ENCODE assay signal across 9 cellular contexts in the genomic region with DNA sequence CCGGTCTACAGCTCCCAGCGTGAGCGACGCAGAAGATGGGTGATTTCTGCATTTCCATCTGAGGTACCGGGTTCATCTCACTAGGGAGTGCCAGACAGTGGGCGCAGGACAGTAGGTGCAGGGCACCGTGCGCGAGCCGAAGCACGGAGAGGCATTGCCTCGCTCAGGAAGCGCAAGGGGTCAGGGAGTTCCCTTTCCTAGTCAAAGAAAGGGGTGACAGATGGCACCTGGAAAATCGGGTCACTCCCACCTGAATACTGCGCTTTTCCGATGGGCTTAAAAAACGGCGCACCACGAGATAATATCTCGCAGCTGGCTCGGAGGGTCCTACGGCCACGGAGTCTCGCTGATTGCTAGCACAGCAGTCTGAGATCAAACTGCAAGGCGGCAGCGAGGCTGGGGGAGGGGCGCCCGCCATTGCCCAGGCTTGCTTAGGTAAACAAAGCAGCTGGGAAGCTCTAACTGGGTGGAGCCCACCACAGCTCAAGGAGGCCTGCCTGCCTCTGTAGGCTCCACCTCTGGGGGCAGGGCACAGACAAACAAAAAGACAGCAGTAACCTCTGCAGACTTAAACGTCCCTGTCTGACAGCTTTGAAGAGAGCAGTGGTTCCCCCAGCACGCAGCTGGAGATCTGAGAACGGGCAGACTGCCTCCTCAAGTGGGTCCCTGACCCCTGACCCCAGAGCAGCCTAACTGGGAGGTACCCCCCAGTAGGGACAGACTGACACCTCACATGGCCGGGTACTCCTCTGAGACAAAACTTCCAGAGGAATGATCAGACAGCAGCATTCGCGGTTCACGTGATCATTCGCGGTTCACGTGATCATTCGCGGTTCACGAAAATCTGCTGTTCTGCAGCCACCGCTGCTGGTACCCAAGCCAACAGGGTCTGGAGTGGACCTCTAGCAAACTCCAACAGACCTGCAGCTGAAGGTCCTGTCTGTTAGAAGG. TPM values are rescaled to one million over a fixed set of nuclear protein-coding genes. Genes with fewer than 3 reads are reported as not detected.
DNase-seq lines count a peak whose midpoint lies in the region; ATAC-seq and TF ChIP-seq lines count a peak whose summit lies in the region.
"Not testable (repeated sequence)": the region's sequence is repeated elsewhere in the genome, so short reads cannot be mapped to it uniquely, and the experiment has no call there.
"Had no signal": no experiment of that assay in that cellular context is flagged by ENCODE, and none has a peak within 500 bp of the region (broad histone marks: within the 10 kb centered on the region; RNA-seq: fewer than 3 reads in every experiment).

No MANE protein-coding gene starts in this region.

- H3K9ac ChIP-seq in fibroblast of lung (ENCODE audit: insufficient read depth, low read length); smooth muscle cell (ENCODE audit: low read depth): not testable (repeated sequence)
- peak overlapping the region; percentile 58 for H3K9ac ChIP-seq in mesendoderm (ENCODE audit: low read length)

- H3K4me1 Mint-ChIP-seq in activated CD8-positive, alpha-beta T cell treated with anti-CD3 and anti-CD28 coated beads for 36 hours (ENCODE audit: low read depth), result not testable (repeated sequence)

- not testable (repeated sequence) for H3K23ac ChIP-seq in mesendoderm (ENCODE audit: low read length)

- H4K5ac ChIP-seq in mesendoderm (ENCODE audit: low read length), result not testable (repeated sequence)

- H4K20me1 ChIP-seq in fibroblast of lung (ENCODE audit: control insufficient read depth, extremely low read depth, insufficient read depth, low read length); smooth muscle cell (ENCODE audit: low read depth): not testable (repeated sequence)

- H3K4me2 ChIP-seq in fibroblast of lung (ENCODE audit: extremely low read depth, insufficient read depth, low read length), result peak overlapping the region; percentile 25
- H3K4me2 ChIP-seq in mesendoderm (ENCODE audit: low read length), result not testable (repeated sequence)
- peak overlapping the region; percentile 85 for H3K4me2 ChIP-seq in smooth muscle cell

- H3K27me3 ChIP-seq in GM06990 (replicated peaks; ENCODE audit: control insufficient read depth, insufficient read depth, low read length); fibroblast of lung (ENCODE audit: control insufficient read depth, insufficient read depth, low read length); mesendoderm (ENCODE audit: insufficient read depth, low read length, poor library complexity); smooth muscle cell (ENCODE audit: low read depth): not testable (repeated sequence)

- DNase-seq in GM06990 (ENCODE audit: extremely low read depth, insufficient read length); astrocyte of the spinal cord (ENCODE audit: low read depth, low spot score); smooth muscle cell (lab: John Stamatoyannopoulos, UW; ENCODE audit: unreplicated experiment): not testable (repeated sequence)
- DNase-seq in NCI-H748 (lab: John Stamatoyannopoulos, UW; ENCODE audit: unreplicated experiment) (peak; percentile 46), fibroblast of lung (ENCODE audit: low read depth in 2 of 2) (peak in 1 of 2 donors; percentile 21), mesendoderm (peak; percentile 61)
- peak; percentile 14 for DNase-seq in activated CD8-positive, alpha-beta T cell treated with anti-CD3 and anti-CD28 coated beads for 36 hours

- not testable (repeated sequence) for H2BK120ac ChIP-seq in mesendoderm (ENCODE audit: low read depth, low read length)

- not testable (repeated sequence) for H3K9me3 ChIP-seq in fibroblast of lung (ENCODE audit: control insufficient read depth, insufficient read depth, low read depth, low read length); smooth muscle cell (replicated peaks; ENCODE audit: low read depth)

- H3K56ac ChIP-seq in mesendoderm (ENCODE audit: low read length), result peak overlapping the region; percentile 83

- POLR2A ChIA-PET in activated CD8-positive, alpha-beta T cell treated with anti-CD3 and anti-CD28 coated beads for 36 hours (lab: Charles Lee), result not testable (repeated sequence)

- not testable (repeated sequence) for H2AK5ac ChIP-seq in mesendoderm (ENCODE audit: low read length)

- not testable (repeated sequence) for H3K27me3 Mint-ChIP-seq in activated CD8-positive, alpha-beta T cell treated with anti-CD3 and anti-CD28 coated beads for 36 hours

- not testable (repeated sequence) for ATAC-seq in activated CD8-positive, alpha-beta T cell treated with anti-CD3 and anti-CD28 coated beads for 36 hours

- H3K27ac Mint-ChIP-seq in activated CD8-positive, alpha-beta T cell treated with anti-CD3 and anti-CD28 coated beads for 36 hours, result peak overlapping the region; percentile 15

- TF ChIP-seq CTCF in GM06990 (IDR thresholded peaks at IDR 0.05; ENCODE audit: insufficient read depth, low read length, poor library complexity, severe bottlenecking); activated CD8-positive, alpha-beta T cell treated with anti-CD3 and anti-CD28 coated beads for 36 hours (IDR thresholded peaks at IDR 0.05); astrocyte of the spinal cord (IDR thresholded peaks at IDR 0.05; ENCODE audit: low read depth, low read length); fibroblast of lung (conservative IDR thresholded peaks at IDR 0.05 in 1 of 2, IDR thresholded peaks at IDR 0.05 in 1 of 2; ENCODE audit: low read depth in 1 of 2, low read length in 2 of 2); smooth muscle cell (IDR thresholded peaks at IDR 0.05; ENCODE audit: borderline replicate concordance, insufficient read depth, poor library complexity, severe bottlenecking): not testable (repeated sequence)

- H3K36me3 ChIP-seq in GM06990 (ENCODE audit: control insufficient read depth, insufficient read depth, low read length); fibroblast of lung (ENCODE audit: control insufficient read depth, insufficient read depth, low read length); mesendoderm (ENCODE audit: control insufficient read depth, insufficient read depth, low read length); smooth muscle cell (ENCODE audit: low read depth): not testable (repeated sequence)

- in situ Hi-C loops in astrocyte of the spinal cord (cut with HindIII; ENCODE audit: low sequenced_read_pairs), result not testable (repeated sequence)

- H3K4me3 Mint-ChIP-seq in activated CD8-positive, alpha-beta T cell treated with anti-CD3 and anti-CD28 coated beads for 36 hours, result peak overlapping the region; percentile 73

- not testable (repeated sequence) for H2BK15ac ChIP-seq in mesendoderm (replicated peaks; ENCODE audit: low read depth)

- not testable (repeated sequence) for H3K79me2 ChIP-seq in fibroblast of lung (ENCODE audit: control insufficient read depth, insufficient read depth, low read length); mesendoderm (ENCODE audit: control insufficient read depth, insufficient read depth, low read length); smooth muscle cell (ENCODE audit: low read depth)

- H2AFZ ChIP-seq in fibroblast of lung (ENCODE audit: low read length), result not testable (repeated sequence)
- H2AFZ ChIP-seq in smooth muscle cell (ENCODE audit: low read depth), result peak overlapping the region; percentile 87

- not testable (repeated sequence) for H4K8ac ChIP-seq in mesendoderm (ENCODE audit: low read depth, low read length)

- no CpG with 5 or more reads among the region's 42 CpGs for WGBS in mesendoderm (ENCODE audit: extremely low coverage, insufficient coverage, low lambda C conversion rate)
- WGBS in smooth muscle cell (ENCODE audit: low lambda C conversion rate), result 8% methylated on average over 40 of the region's 42 CpGs

- H2BK5ac ChIP-seq in mesendoderm (ENCODE audit: low read length), result not testable (repeated sequence)

- H3F3A ChIP-seq in smooth muscle cell (ENCODE audit: low read depth), result not testable (repeated sequence)

- H3K79me1 ChIP-seq in mesendoderm (ENCODE audit: low read length), result not testable (repeated sequence)

- H3K9me3 Mint-ChIP-seq in activated CD8-positive, alpha-beta T cell treated with anti-CD3 and anti-CD28 coated beads for 36 hours, result not testable (repeated sequence)

- intact Hi-C loops in activated CD8-positive, alpha-beta T cell treated with anti-CD3 and anti-CD28 coated beads for 36 hours (cut with micrococcal nuclease), result not testable (repeated sequence)

- CTCF ChIA-PET in activated CD8-positive, alpha-beta T cell treated with anti-CD3 and anti-CD28 coated beads for 36 hours (lab: Charles Lee), result interaction anchor here (1.0 kb wide), 1 partner anchor 997 kb away, joined by 3 read pairs; no protein-coding TSS in a partner anchor

- not testable (repeated sequence) for H3K18ac ChIP-seq in mesendoderm (ENCODE audit: low read length)

- H3K36me3 Mint-ChIP-seq in activated CD8-positive, alpha-beta T cell treated with anti-CD3 and anti-CD28 coated beads for 36 hours (ENCODE audit: low read depth), result not testable (repeated sequence)

- H3K4me3 ChIP-seq in GM06990 (replicated peaks; ENCODE audit: low read depth, low read length) (peak overlapping the region; percentile 46), astrocyte of the spinal cord (ENCODE audit: low read depth, low read length) (peak overlapping the region; percentile 37), fibroblast of lung (replicated peaks in 1 of 4; ENCODE audit: control extremely low read depth in 1 of 4, insufficient read depth in 1 of 4, low read depth in 3 of 4, low read length in 4 of 4) (peak overlapping the region in 2 of 4 experiments; percentile 45 to 59), mesendoderm (ENCODE audit: low read length) (peak overlapping the region; percentile 13), smooth muscle cell (peak overlapping the region; percentile 59)

- H3K4me1 ChIP-seq in fibroblast of lung (ENCODE audit: control insufficient read depth, extremely low read depth, insufficient read depth, low read length); mesendoderm (ENCODE audit: control insufficient read depth, low read depth, low read length); smooth muscle cell (ENCODE audit: low read depth): not testable (repeated sequence)

- H3K4ac ChIP-seq in mesendoderm (ENCODE audit: low read depth, low read length), result not testable (repeated sequence)

- H3K27ac ChIP-seq in fibroblast of lung (ENCODE audit: insufficient read depth, low read length); mesendoderm (ENCODE audit: low read depth, low read length); smooth muscle cell (ENCODE audit: low read depth): not testable (repeated sequence)

RNA-seq across cellular contexts. Expression of a gene that starts 8.1 kb away (rescaled TPM):
- total RNA-seq in activated CD8-positive, alpha-beta T cell treated with anti-CD3 and anti-CD28 coated beads for 36 hours, result not detected
- total RNA-seq in fibroblast of lung, result not detected in 2 replicates
- polyA plus RNA-seq in fibroblast of lung, result not detected in 2 replicates
- polyA plus RNA-seq in fibroblast of lung (2012), result not detected in 2 replicates
- polyA minus RNA-seq in fibroblast of lung (ENCODE audit: low replicate concordance), result not detected in 2 replicates
- polyA plus RNA-seq in mesendoderm (2013, experiment 1 of 2), result not detected
- not detected for polyA plus RNA-seq in mesendoderm (2013, experiment 2 of 2)
- 11.5 and 20.5 TPM in 2 replicates for total RNA-seq in smooth muscle cell
- 4.0 and 15.7 TPM in 2 replicates for polyA plus RNA-seq in smooth muscle cell
- total RNA-seq: adrenal gland, omental fat pad had no signal
- polyA plus RNA-seq: adrenal gland had no signal

RNA-seq across cellular contexts. Expression of a gene that starts 15.1 kb away (rescaled TPM):
- total RNA-seq in activated CD8-positive, alpha-beta T cell treated with anti-CD3 and anti-CD28 coated beads for 36 hours, result not detected
- total RNA-seq in fibroblast of lung (not detected in 2 replicates), smooth muscle cell (4.0 and 5.3 TPM in 2 replicates)
- polyA plus RNA-seq in fibroblast of lung (not detected in 2 replicates), smooth muscle cell (4.2 and 5.9 TPM in 2 replicates)
- not detected in 2 replicates for polyA plus RNA-seq in fibroblast of lung (2012)
- polyA minus RNA-seq in fibroblast of lung (ENCODE audit: low replicate concordance), result not detected in 2 replicates
- polyA plus RNA-seq in mesendoderm (2013, experiment 1 of 2), result not detected
- polyA plus RNA-seq in mesendoderm (2013, experiment 2 of 2), result not detected
- total RNA-seq: omental fat pad had no signal

RNA-seq across cellular contexts. Expression of a gene that starts 51.7 kb away (rescaled TPM):
- not detected for total RNA-seq in activated CD8-positive, alpha-beta T cell treated with anti-CD3 and anti-CD28 coated beads for 36 hours
- not detected in 2 replicates for total RNA-seq in fibroblast of lung
- polyA plus RNA-seq in fibroblast of lung, result not detected in 2 replicates
- polyA plus RNA-seq in fibroblast of lung (2012), result not detected in 2 replicates
- polyA minus RNA-seq in fibroblast of lung (ENCODE audit: low replicate concordance), result not detected in 2 replicates
- not detected for polyA plus RNA-seq in mesendoderm (2013, experiment 1 of 2)
- polyA plus RNA-seq in mesendoderm (2013, experiment 2 of 2), result not detected
- total RNA-seq in smooth muscle cell, result not detected in 2 replicates
- not detected in 2 replicates for polyA plus RNA-seq in smooth muscle cell
- total RNA-seq: omental fat pad had no signal

Comparison
In these comparisons a context has a peak if more than half of its experiments do, and no peak if none do; other contexts are left out.
1. RNA of a gene that starts 8.1 kb away (total RNA-seq): 11.5 to 20.5 TPM in smooth muscle cell; not detected in activated CD8-positive, alpha-beta T cell treated with anti-CD3 and anti-CD28 coated beads for 36 hours and not detected in fibroblast of lung; every median in the first group is over 10 times any median in the second.